23 cellular contexts compared by ENCODE assay signal in genomic region chr14:34111505-34111904, GRCh38.
"Had no signal": no experiment of that assay in that cellular context is flagged by ENCODE, and none has a peak within 500 bp of the region (broad histone marks: within the 10 kb centered on the region; RNA-seq: fewer than 3 reads in every experiment).

No MANE protein-coding gene starts in this region.

- H3K9me3 ChIP-seq: MG63 had no signal

- H3K4me2 ChIP-seq: KMS-11 had no signal

- H3K27ac Mint-ChIP-seq: activated CD4-positive, alpha-beta memory T cell treated with anti-CD3 and anti-CD28 coated beads for 36 hours; activated CD4-positive, alpha-beta T cell treated with anti-CD3 and anti-CD28 coated beads, Interleukin-2, amount 10 ng/mL, durations not matched to agents 7 days and 5 days; activated naive CD8-positive, alpha-beta T cell had no signal

- H3K4me1 Mint-ChIP-seq: activated CD4-positive, alpha-beta T cell treated with anti-CD3 and anti-CD28 coated beads, Interleukin-2, amount 10 ng/mL, durations not matched to agents 7 days and 5 days had no signal

- H3K4me3 ChIP-seq: cardiac muscle cell, MG63 had no signal

- FAIRE-seq: astrocyte, TTC549 had no signal

- H3K27me3 ChIP-seq: cardiac muscle cell, MG63 had no signal

- H3K4me3 Mint-ChIP-seq: activated CD4-positive, alpha-beta memory T cell treated with anti-CD3 and anti-CD28 coated beads for 36 hours; activated CD4-positive, alpha-beta T cell treated with anti-CD3 and anti-CD28 coated beads, Interleukin-2, amount 10 ng/mL, durations not matched to agents 7 days and 5 days; activated naive CD8-positive, alpha-beta T cell; activated T-cell treated with anti-CD3 and anti-CD28 coated beads, Interleukin-2, amount 50 U/mL, for 4 hours; brain had no signal

- ATAC-seq: activated T-cell treated with anti-CD3 and anti-CD28 coated beads, Interleukin-2, amount 50 U/mL, for 4 hours had no signal

- H3K36me3 Mint-ChIP-seq: brain had no signal

- H3K36me3 ChIP-seq: cardiac muscle cell, MG63 had no signal

- DNase-seq: activated CD4-positive, alpha-beta memory T cell treated with anti-CD3 and anti-CD28 coated beads for 36 hours; activated CD4-positive, alpha-beta T cell treated with anti-CD3 and anti-CD28 coated beads, Interleukin-2, amount 10 ng/mL, durations not matched to agents 7 days and 5 days; activated CD4-positive, CD25-positive, alpha-beta regulatory T cell; activated CD8-positive, alpha-beta memory T cell treated with anti-CD3 and anti-CD28 coated beads for 24 hours; activated effector memory CD4-positive, alpha-beta T cell treated with anti-CD3 and anti-CD28 coated beads, Interleukin-2, amount 50 U/mL, for 16 hours; activated naive CD4-positive, alpha-beta T cell treated with Interleukin-2 at 50 U/mL for 16 hours; activated T-cell treated with anti-CD3 and anti-CD28 coated beads, Interleukin-2, amount 50 U/mL, for 4 hours; MG63; MV-4-11; NCI-H1105; NCI-H1436 treated with DMSO at 0.1 percent for 48 hours; NCI-H187; NCI-H2081; NCI-H446; SIG-M5; T-helper 2 cell; T1000 had no signal

- H3K27ac ChIP-seq: cardiac muscle cell, KMS-11 had no signal
